In genomic region chr7:111067251-111067650, GRCh38 we compare ENCODE assay signal across 35 cellular contexts. TPM values are rescaled to one million over a fixed set of nuclear protein-coding genes. Genes with fewer than 3 reads are reported as not detected.
"Had no signal": no experiment of that assay in that cellular context is flagged by ENCODE, and none has a peak within 500 bp of the region (broad histone marks: within the 10 kb centered on the region; RNA-seq: fewer than 3 reads in every experiment).

No MANE protein-coding gene starts in this region.

- H3K27ac Mint-ChIP-seq: activated B cell treated with CpG ODN at 0.5 μM for 24 hours; activated CD4-positive, alpha-beta memory T cell treated with anti-CD3 and anti-CD28 coated beads for 36 hours; activated CD4-positive, alpha-beta T cell treated with anti-CD3 and anti-CD28 coated beads, Interleukin-2, amount 10 ng/mL, durations not matched to agents 24 days and 14 days; activated CD8-positive, alpha-beta T cell treated with anti-CD3 and anti-CD28 coated beads for 36 hours; activated naive CD4-positive, alpha-beta T cell treated with anti-CD3 and anti-CD28 coated beads for 36 hours; activated naive CD4-positive, alpha-beta T cell treated with anti-CD3 and anti-CD28 coated beads, Interleukin-2, amount 50 U/mL, for 72 hours; activated T-cell treated with anti-CD3 and anti-CD28 coated beads, Interleukin-2, amount 50 U/mL, for 72 hours; activated T-helper 1 cell treated with anti-CD3 and anti-CD28 coated beads, Interleukin-12 subunit alpha, Interleukin-12 subunit beta, Interleukin-2, Interleukin-4 antibody, amounts not matched to agents 30 ng/mL and 10 ng/mL and 1 ng/mL, durations not matched to agents 14 hours and 24 hours and 36 hours; activated T-helper 17 cell treated with anti-CD3 and anti-CD28 coated beads, Interleukin-2, amount 50 U/mL, for 72 hours; T-helper 1 cell treated with Interleukin-12 subunit alpha and Interleukin-12 subunit beta and Interleukin-4 antibody, amounts not matched to agents 30 μg/mL and 1 μg/mL, for 36 hours; T-helper 2 cell treated with Interferon-gamma antibody and Interleukin-4, amounts not matched to agents 5 μg/mL and 100 μg/mL, for 36 hours had no signal

- DNase-seq: activated B cell treated with CpG ODN at 0.5 μM for 24 hours; activated CD4-positive, alpha-beta memory T cell treated with anti-CD3 and anti-CD28 coated beads for 36 hours; activated CD4-positive, alpha-beta T cell treated with anti-CD3 and anti-CD28 coated beads for 4 hours; activated CD4-positive, alpha-beta T cell treated with anti-CD3 and anti-CD28 coated beads, Interleukin-2, amount 10 ng/mL, durations not matched to agents 24 days and 14 days; activated CD4-positive, alpha-beta T cell treated with anti-CD3 and anti-CD28 coated beads, Interleukin-2, amount 50 U/mL, for 1 hour; activated CD4-positive, alpha-beta T cell treated with anti-CD3 and anti-CD28 coated beads, Interleukin-2, amount 50 U/mL, for 4 hours; activated CD4-positive, CD25-positive, alpha-beta regulatory T cell treated with anti-CD3 and anti-CD28 coated beads, Interleukin-2, amount 50 U/mL, for 72 hours; activated CD8-positive, alpha-beta memory T cell treated with anti-CD3 and anti-CD28 coated beads, Interleukin-2, amount 50 U/mL, for 4 hours; activated CD8-positive, alpha-beta T cell treated with anti-CD3 and anti-CD28 coated beads for 36 hours; activated effector memory CD4-positive, alpha-beta T cell treated with anti-CD3 and anti-CD28 coated beads, Interleukin-2, amount 50 U/mL, for 16 hours; activated gamma-delta T cell treated with Interleukin-2 at 50 U/mL for 16 hours; activated naive CD4-positive, alpha-beta T cell; activated naive CD4-positive, alpha-beta T cell treated with anti-CD3 and anti-CD28 coated beads for 36 hours; activated naive CD8-positive, alpha-beta T cell treated with anti-CD3 and anti-CD28 coated beads for 36 hours; activated T-cell treated with anti-CD3 and anti-CD28 coated beads for 4 hours; activated T-cell treated with anti-CD3 and anti-CD28 coated beads, Interleukin-2, amount 50 U/mL, for 1 hour; activated T-cell treated with anti-CD3 and anti-CD28 coated beads, Interleukin-2, amount 50 U/mL, for 4 hours; activated T-cell treated with anti-CD3 and anti-CD28 coated beads, Interleukin-2, amount 50 U/mL, for 72 hours; adrenal gland; amniotic stem cell; aorta; body of pancreas; brain microvascular endothelial cell; central memory CD4-positive, alpha-beta T cell; T-helper 1 cell; T-helper 2 cell; T-helper 9 cell had no signal

- FAIRE-seq: astrocyte had no signal

- H3K27me3 Mint-ChIP-seq: activated B cell treated with CpG ODN at 0.5 μM for 24 hours; activated CD4-positive, alpha-beta memory T cell treated with anti-CD3 and anti-CD28 coated beads for 36 hours; activated CD4-positive, alpha-beta T cell treated with anti-CD3 and anti-CD28 coated beads, Interleukin-2, amount 10 ng/mL, durations not matched to agents 24 days and 14 days; activated CD8-positive, alpha-beta T cell treated with anti-CD3 and anti-CD28 coated beads for 36 hours; activated naive CD8-positive, alpha-beta T cell treated with anti-CD3 and anti-CD28 coated beads for 36 hours; activated T-helper 17 cell treated with anti-CD3 and anti-CD28 coated beads, Interleukin-2, amount 50 U/mL, for 72 hours had no signal

- H3K27me3 ChIP-seq: adrenal gland, body of pancreas, brain microvascular endothelial cell, breast epithelium had no signal

- H3K36me3 ChIP-seq: brain microvascular endothelial cell, breast epithelium had no signal

- H3K4me3 ChIP-seq: adrenal gland, body of pancreas, breast epithelium had no signal

- H3K27ac ChIP-seq: adrenal gland, body of pancreas, brain microvascular endothelial cell, breast epithelium, VCaP had no signal

- ATAC-seq: activated CD8-positive, alpha-beta T cell treated with anti-CD3 and anti-CD28 coated beads for 36 hours; activated naive CD4-positive, alpha-beta T cell treated with anti-CD3 and anti-CD28 coated beads, Interleukin-2, amount 50 U/mL, for 72 hours; activated T-cell treated with anti-CD3 and anti-CD28 coated beads, Interleukin-2, amount 50 U/mL, for 4 hours; activated T-cell treated with anti-CD3 and anti-CD28 coated beads, Interleukin-2, amount 50 U/mL, for 72 hours; activated T-helper 17 cell treated with anti-CD3 and anti-CD28 coated beads, Interleukin-2, amount 50 U/mL, for 72 hours; body of pancreas had no signal

- H3K4me1 ChIP-seq: adrenal gland, body of pancreas, breast epithelium had no signal

- H3K4me3 Mint-ChIP-seq: activated B cell treated with CpG ODN at 0.5 μM for 24 hours; activated CD4-positive, alpha-beta memory T cell treated with anti-CD3 and anti-CD28 coated beads for 36 hours; activated CD4-positive, alpha-beta T cell treated with anti-CD3 and anti-CD28 coated beads, Interleukin-2, amount 10 ng/mL, durations not matched to agents 24 days and 14 days; activated CD8-positive, alpha-beta T cell treated with anti-CD3 and anti-CD28 coated beads for 36 hours; activated naive CD4-positive, alpha-beta T cell treated with anti-CD3 and anti-CD28 coated beads for 36 hours; activated naive CD8-positive, alpha-beta T cell treated with anti-CD3 and anti-CD28 coated beads for 36 hours; activated T-cell treated with anti-CD3 and anti-CD28 coated beads, Interleukin-2, amount 50 U/mL, for 4 hours; activated T-cell treated with anti-CD3 and anti-CD28 coated beads, Interleukin-2, amount 50 U/mL, for 72 hours; activated T-helper 1 cell treated with anti-CD3 and anti-CD28 coated beads, Interleukin-12 subunit alpha, Interleukin-12 subunit beta, Interleukin-2, Interleukin-4 antibody, amounts not matched to agents 30 ng/mL and 10 ng/mL and 1 ng/mL, durations not matched to agents 14 hours and 24 hours and 36 hours; activated T-helper 17 cell treated with anti-CD3 and anti-CD28 coated beads, Interleukin-2, amount 50 U/mL, for 72 hours; T-helper 1 cell treated with Interleukin-12 subunit alpha and Interleukin-12 subunit beta and Interleukin-4 antibody, amounts not matched to agents 30 μg/mL and 1 μg/mL, for 36 hours; T-helper 2 cell treated with Interferon-gamma antibody and Interleukin-4, amounts not matched to agents 5 μg/mL and 100 μg/mL, for 36 hours had no signal

- H3K9me3 ChIP-seq: adrenal gland had no signal

RNA-seq across cellular contexts. Expression of gene LRRN3, which starts 23.7 kb away (rescaled TPM):
- total RNA-seq: activated B cell treated with CpG ODN at 0.5 μM for 24 hours had no signal
